ENCODE assay signal across 24 cellular contexts in genomic region chr3:12677616-12678015, GRCh38.
"Had no signal": no experiment of that assay in that cellular context is flagged by ENCODE, and none has a peak within 500 bp of the region (broad histone marks: within the 10 kb centered on the region; RNA-seq: fewer than 3 reads in every experiment).

No MANE protein-coding gene starts in this region.

- H3K9me3 ChIP-seq: adrenal gland, body of pancreas, gastrocnemius medialis, suprapubic skin, tibial artery had no signal

- H3K4me1 ChIP-seq: body of pancreas, suprapubic skin had no signal

- H3K27ac ChIP-seq: adrenal gland, body of pancreas, gastrocnemius medialis, hepatocyte, suprapubic skin, tibial artery had no signal

- H3K36me3 Mint-ChIP-seq: activated naive CD8-positive, alpha-beta T cell treated with anti-CD3 and anti-CD28 coated beads for 36 hours; naive thymus-derived CD4-positive, alpha-beta T cell had no signal

- H3K4me3 ChIP-seq: adrenal gland, body of pancreas, gastrocnemius medialis, hepatocyte, suprapubic skin, tibial artery had no signal

- H3K27ac Mint-ChIP-seq: activated naive CD4-positive, alpha-beta T cell treated with anti-CD3 and anti-CD28 coated beads for 36 hours; activated naive CD8-positive, alpha-beta T cell treated with anti-CD3 and anti-CD28 coated beads for 36 hours; naive thymus-derived CD4-positive, alpha-beta T cell; T-helper 2 cell treated with Interferon-gamma antibody and Interleukin-4, amounts not matched to agents 5 μg/mL and 100 μg/mL, for 36 hours had no signal

- H3K4me3 Mint-ChIP-seq: activated naive CD4-positive, alpha-beta T cell treated with anti-CD3 and anti-CD28 coated beads for 36 hours; activated naive CD8-positive, alpha-beta T cell treated with anti-CD3 and anti-CD28 coated beads for 36 hours; naive thymus-derived CD4-positive, alpha-beta T cell; neural crest cell; T-helper 2 cell treated with Interferon-gamma antibody and Interleukin-4, amounts not matched to agents 5 μg/mL and 100 μg/mL, for 36 hours had no signal

- H3K9me3 Mint-ChIP-seq: activated naive CD4-positive, alpha-beta T cell treated with anti-CD3 and anti-CD28 coated beads for 36 hours; activated naive CD8-positive, alpha-beta T cell treated with anti-CD3 and anti-CD28 coated beads for 36 hours; T-helper 2 cell treated with Interferon-gamma antibody and Interleukin-4, amounts not matched to agents 5 μg/mL and 100 μg/mL, for 36 hours had no signal

- H3K27me3 ChIP-seq: adrenal gland, body of pancreas, gastrocnemius medialis, hepatocyte, suprapubic skin, tibial artery had no signal

- H3K36me3 ChIP-seq: adrenal gland, gastrocnemius medialis, suprapubic skin, tibial artery had no signal

- DNase-seq: activated CD4-positive, alpha-beta T cell treated with anti-CD3 and anti-CD28 coated beads for 4 hours; activated CD4-positive, alpha-beta T cell treated with anti-CD3 and anti-CD28 coated beads, Interleukin-2, amount 50 U/mL, for 4 hours; activated effector memory CD4-positive, alpha-beta T cell treated with anti-CD3 and anti-CD28 coated beads, Interleukin-2, amount 50 U/mL, for 16 hours; activated naive CD4-positive, alpha-beta T cell treated with anti-CD3 and anti-CD28 coated beads for 36 hours; activated naive CD8-positive, alpha-beta T cell treated with anti-CD3 and anti-CD28 coated beads for 36 hours; activated T-cell treated with anti-CD3 and anti-CD28 coated beads for 4 hours; adrenal gland; body of pancreas; effector CD8-positive, alpha-beta T cell; gastrocnemius medialis; glutamatergic neuron; islet precursor cell; left colon; midbrain; naive thymus-derived CD4-positive, alpha-beta T cell; posterior cingulate gyrus; right cardiac atrium; stimulated activated CD4-positive, alpha-beta T cell treated with anti-CD3 and anti-CD28 coated beads, Interleukin-2, amount 100 ng/mL, for 48 hours; T-helper 1 cell; tibial artery had no signal

- ATAC-seq: body of pancreas; gastrocnemius medialis; left colon; naive thymus-derived CD4-positive, alpha-beta T cell; right cardiac atrium had no signal

- H3K27me3 Mint-ChIP-seq: activated naive CD8-positive, alpha-beta T cell treated with anti-CD3 and anti-CD28 coated beads for 36 hours; naive thymus-derived CD4-positive, alpha-beta T cell had no signal
